ENCODE assay signal across 1 cellular context in genomic region chr3:32820430-32820829, GRCh38.
TF ChIP-seq lines count a peak whose summit lies in the region.

No MANE protein-coding gene starts in this region.

TF ChIP-seq in neural cell, 6 proteins besides CTCF, POLR2A, EP300 and RAD21 (continued from another document):
- TF ChIP-seq POLR2AphosphoS5 (IDR thresholded peaks at IDR 0.05) = no peak
- TF ChIP-seq TAF1 (IDR thresholded peaks at IDR 0.05; ENCODE audit: low read depth) = no peak
- no peak for TF ChIP-seq EZH2 (IDR thresholded peaks at IDR 0.05; ENCODE audit: borderline replicate concordance, insufficient read depth, low read length, poor library complexity, severe bottlenecking)
- TF ChIP-seq MXI1 (conservative IDR thresholded peaks at IDR 0.05; ENCODE audit: poor library complexity, severe bottlenecking) = no peak
